Comparison of ENCODE assay signal across 9 cellular contexts in the genomic region with DNA sequence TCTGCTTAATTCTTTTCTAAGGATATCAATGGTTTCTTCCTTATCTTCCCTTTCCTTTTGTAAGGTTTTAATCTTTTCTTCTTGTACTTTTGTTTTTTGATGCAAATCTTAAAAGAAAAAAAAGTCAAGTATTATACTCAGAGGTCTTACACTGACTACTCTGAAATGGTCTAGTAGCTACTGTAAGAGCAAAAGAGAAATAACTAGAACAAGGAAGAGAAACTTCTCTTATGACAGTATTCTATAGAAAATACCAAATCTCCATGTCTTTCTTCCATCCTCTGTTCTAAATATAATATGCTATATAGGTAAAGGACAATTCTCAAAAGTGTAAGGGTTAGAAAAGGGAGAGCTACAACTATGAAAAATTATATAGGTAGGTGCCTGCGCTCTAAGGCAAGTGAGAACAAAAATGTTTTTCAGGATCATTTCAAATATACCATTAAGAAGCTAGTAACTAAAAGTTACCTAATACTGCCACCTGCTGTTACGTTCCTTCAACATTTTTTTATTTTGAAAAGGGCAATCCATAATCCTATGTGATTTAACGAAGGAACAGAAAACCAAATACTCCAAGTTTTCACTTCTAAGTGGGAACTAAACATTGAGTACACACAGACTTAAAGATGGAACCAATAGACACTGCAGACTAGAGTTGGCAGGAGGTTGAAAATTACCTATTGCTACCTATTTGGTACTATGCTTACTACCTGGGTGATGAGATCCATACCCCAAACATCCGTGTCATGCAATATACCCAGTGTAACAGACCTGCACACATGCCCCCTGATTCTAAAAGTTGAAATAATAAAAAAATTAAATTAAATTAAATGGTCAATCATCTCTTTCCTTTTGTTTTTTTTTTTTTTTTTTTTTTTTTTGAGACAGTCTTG. TPM values are rescaled to one million over a fixed set of nuclear protein-coding genes. Genes with fewer than 3 reads are reported as not detected.
DNase-seq lines count a peak whose midpoint lies in the region; ATAC-seq, FAIRE-seq and TF ChIP-seq lines count a peak whose summit lies in the region.
"Had no signal": no experiment of that assay in that cellular context is flagged by ENCODE, and none has a peak within 500 bp of the region (broad histone marks: within the 10 kb centered on the region; RNA-seq: fewer than 3 reads in every experiment).

No MANE protein-coding gene starts in this region.

- CTCF ChIA-PET in MCF 10A (lab: Yijun Ruan, JAX), result interaction anchor here (0.5 to 14.1 kb wide), 35 partner anchors 9 to 1929 kb away, joined by 3 to 321 read pairs (median 4); partner anchors contain the start of genes CIP2A and DZIP3

- H3K9me3 ChIP-seq in kidney (ENCODE audit: control insufficient read depth in 1 of 2, low read length in 2 of 2) (no peaks in the 10 kb centered on the region), tibial artery (no peaks in the 10 kb centered on the region)
- no peaks in the 10 kb centered on the region for H3K9me3 ChIP-seq in effector memory CD4-positive, alpha-beta T cell (ENCODE audit: control insufficient read depth, low read length)

- no peaks in the 10 kb centered on the region for H3K27me3 ChIP-seq in tibial artery
- H3K27me3 ChIP-seq in effector memory CD4-positive, alpha-beta T cell (replicated peaks; ENCODE audit: control insufficient read depth, insufficient read depth, low read length, poor library complexity, severe bottlenecking), result no peaks in the 10 kb centered on the region

- no peak overlapping the region for H3K27ac ChIP-seq in kidney (ENCODE audit: low read depth in 2 of 2, low read length in 2 of 2)
- H3K27ac ChIP-seq in tibial artery, result no peak overlapping the region
- H3K27ac ChIP-seq in effector memory CD4-positive, alpha-beta T cell (ENCODE audit: insufficient read depth, low read length, poor library complexity, severe bottlenecking), result no peak overlapping the region
- H3K27ac ChIP-seq: skin epidermis had no signal

- DNase-seq in GM12865 (ENCODE audit: low read depth), result peak; percentile 28
- DNase-seq in NCI-H345 treated with DMSO at 0.1 percent for 48 hours (lab: John Stamatoyannopoulos, UW; ENCODE audit: unreplicated experiment), result peak; percentile 3
- peak; percentile 61 for DNase-seq in MCF 10A (ENCODE audit: unreplicated experiment)
- no peak for DNase-seq in kidney
- DNase-seq in tibial artery, result no peak
- no peak for DNase-seq in effector memory CD4-positive, alpha-beta T cell
- DNase-seq in iPS-NIHi7 (ENCODE audit: extremely low spot score), result no peak

- peak overlapping the region; percentile 28 for H3K27ac Mint-ChIP-seq in MCF 10A (ENCODE audit: low read depth, unreplicated experiment)

- H3K27me3 Mint-ChIP-seq in MCF 10A (ENCODE audit: insufficient read depth, unreplicated experiment), result no peaks in the 10 kb centered on the region

- no peaks in the 10 kb centered on the region for H3K9me3 Mint-ChIP-seq in MCF 10A (ENCODE audit: unreplicated experiment)

- TF ChIP-seq CTCF in GM12865 (IDR thresholded peaks at IDR 0.05; ENCODE audit: insufficient read depth, low read depth, low read length, missing control alignments) (no peak), MCF 10A (IDR thresholded peaks at IDR 0.05; ENCODE audit: unreplicated experiment) (peak; percentile 40), kidney (IDR thresholded peaks at IDR 0.05; ENCODE audit: borderline replicate concordance, extremely low read depth, insufficient read depth) (peak; percentile 58), tibial artery (IDR thresholded peaks at IDR 0.05) (peak; percentile 48 to 66)

- no peaks in the 10 kb centered on the region for H3K36me3 ChIP-seq in kidney (ENCODE audit: control insufficient read depth in 1 of 2, insufficient read depth in 2 of 2, low read length in 2 of 2)
- no peaks in the 10 kb centered on the region for H3K36me3 ChIP-seq in tibial artery
- H3K36me3 ChIP-seq in effector memory CD4-positive, alpha-beta T cell (ENCODE audit: control insufficient read depth, insufficient read depth, low read length), result no peaks in the 10 kb centered on the region

- no TSS peak for BruUV-seq in MCF 10A (replicated peaks; lab: Mats Ljungman, UMichigan)

- H3K9ac ChIP-seq in kidney (ENCODE audit: low read length in 2 of 2), result no peak overlapping the region

- POLR2A ChIA-PET in MCF 10A (lab: Yijun Ruan, JAX), result interaction anchor here (0.6 to 2.0 kb wide), 7 partner anchors 15 to 1316 kb away, joined by 3 to 11 read pairs (median 3); partner anchors contain the start of genes CIP2A and DZIP3

- peak; percentile 96 for FAIRE-seq in kidney (lab: Jason Lieb, UNC)

- peak; percentile 67 for ATAC-seq in HG02870 (IDR thresholded peaks at IDR 0.05; ENCODE audit: unreplicated experiment)

- no peak overlapping the region for H3K4me3 Mint-ChIP-seq in MCF 10A (ENCODE audit: unreplicated experiment)

- intact Hi-C loops in MCF 10A (cut with micrococcal nuclease), result loop anchor here (1.0 to 2.0 kb wide), 3 partner anchors 63 to 1316 kb away; no protein-coding TSS in a partner anchor
- intact Hi-C loops in kidney (cut with DNase I), result no loop called here
- intact Hi-C loops in tibial artery (cut with DNase I; ENCODE audit: low total_unique reads), result loop anchor here (5.0 kb wide), 1 partner anchor 60 kb away; no protein-coding TSS in a partner anchor

- H3K4me1 ChIP-seq in kidney (ENCODE audit: control insufficient read depth in 1 of 2, insufficient read depth in 1 of 2, low read depth in 1 of 2, low read length in 2 of 2) (peaks cover 0 to 3% of the 10 kb centered on the region in 2 donors), tibial artery (peaks cover 0 to 11% (median 0%) of the 10 kb centered on the region in 4 donors)
- no peaks in the 10 kb centered on the region for H3K4me1 ChIP-seq in effector memory CD4-positive, alpha-beta T cell (ENCODE audit: control insufficient read depth, insufficient read depth, low read length, poor library complexity, severe bottlenecking)

- H3K4me3 ChIP-seq in GM12865 (ENCODE audit: low read depth, low read length), result no peak overlapping the region
- H3K4me3 ChIP-seq in kidney (ENCODE audit: low read length in 2 of 2), result no peak overlapping the region
- no peak overlapping the region for H3K4me3 ChIP-seq in tibial artery
- no peak overlapping the region for H3K4me3 ChIP-seq in effector memory CD4-positive, alpha-beta T cell (ENCODE audit: insufficient read depth, low read depth, low read length, poor library complexity, severe bottlenecking)
- H3K4me3 ChIP-seq: skin epidermis had no signal

- peaks cover 7% of the 10 kb centered on the region for H3K36me3 Mint-ChIP-seq in MCF 10A (ENCODE audit: insufficient read depth, unreplicated experiment)

- peaks cover 7% of the 10 kb centered on the region for H3K4me1 Mint-ChIP-seq in MCF 10A (ENCODE audit: insufficient read depth, unreplicated experiment)

RNA-seq across cellular contexts. Expression of gene CIP2A, which starts 36.7 kb away (rescaled TPM):
- total RNA-seq in MCF 10A (2022), result 15.5 and 23.9 TPM in 2 replicates
- 3.5 TPM for total RNA-seq in kidney
- polyA plus RNA-seq in kidney (ENCODE audit: insufficient read depth, low read depth, low replicate concordance), result 0.82 TPM

RNA-seq across cellular contexts. Expression of gene DZIP3, which starts 37.0 kb away (rescaled TPM):
- total RNA-seq in MCF 10A (2022) (10.1 and 10.3 TPM in 2 replicates), kidney (15.5 TPM)
- polyA plus RNA-seq in kidney (ENCODE audit: insufficient read depth, low read depth, low replicate concordance), result 9.4 TPM

RNA-seq across cellular contexts. Expression of gene MYH15, which starts 42.1 kb away (rescaled TPM):
- total RNA-seq in MCF 10A (2022) (0.19 and 0.25 TPM in 2 replicates), kidney (0.44 TPM)
- not detected for polyA plus RNA-seq in kidney (ENCODE audit: insufficient read depth, low read depth, low replicate concordance)

Comparison
In these comparisons a context has a peak if more than half of its experiments do, and no peak if none do; other contexts are left out.
1. DNase-seq: peak in GM12865 (single experiment), NCI-H345 treated with DMSO at 0.1 percent for 48 hours (single experiment) and MCF 10A (single experiment); none in kidney (single experiment), tibial artery (0 of 2), effector memory CD4-positive, alpha-beta T cell (0 of 3) and iPS-NIHi7 (single experiment).